Comparison of ENCODE assay signal across 28 cellular contexts in the genomic region with DNA sequence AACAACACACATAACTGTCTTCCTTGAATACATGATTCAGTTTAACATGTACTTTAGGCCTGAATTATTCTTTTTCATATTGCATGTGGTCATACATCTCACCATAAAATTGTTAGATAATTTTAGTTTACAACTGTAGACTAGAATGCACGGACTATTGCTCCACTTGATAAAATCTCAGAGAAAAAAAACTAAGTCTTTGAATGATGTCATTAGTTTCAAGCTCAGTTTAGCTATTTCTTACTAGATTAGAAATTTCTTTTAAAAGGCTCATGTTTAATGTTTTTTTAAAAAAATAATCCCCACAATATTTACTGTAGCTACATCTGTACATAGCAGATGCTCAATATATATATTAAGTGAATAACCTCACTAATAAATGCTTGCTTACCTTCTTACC.
"Had no signal": no experiment of that assay in that cellular context is flagged by ENCODE, and none has a peak within 500 bp of the region (broad histone marks: within the 10 kb centered on the region; RNA-seq: fewer than 3 reads in every experiment).

No MANE protein-coding gene starts in this region.

- H3K27ac ChIP-seq: adrenal gland, body of pancreas, colonic mucosa, epithelial cell of prostate, esophagus squamous epithelium, gastroesophageal sphincter, heart right ventricle had no signal

- H3K9me3 ChIP-seq: adrenal gland, body of pancreas, esophagus squamous epithelium, gastroesophageal sphincter had no signal

- H3K27me3 ChIP-seq: adrenal gland, body of pancreas, colonic mucosa, esophagus squamous epithelium, gastroesophageal sphincter, heart right ventricle had no signal

- H3K4me3 Mint-ChIP-seq: activated CD4-positive, alpha-beta memory T cell treated with anti-CD3 and anti-CD28 coated beads, Interleukin-2, amount 10 ng/mL, durations not matched to agents 7 days and 5 days; activated CD4-positive, alpha-beta T cell treated with anti-CD3 and anti-CD28 coated beads, Interleukin-2, amount 10 ng/mL, durations not matched to agents 7 days and 5 days; activated naive CD8-positive, alpha-beta T cell treated with anti-CD3 and anti-CD28 coated beads, Interleukin-2, amount 50 U/mL, for 24 hours; activated T-cell treated with anti-CD3 and anti-CD28 coated beads, Interleukin-2, amount 50 U/mL, for 4 hours; activated T-helper 17 cell treated with anti-CD3 and anti-CD28 coated beads, Interleukin-2, amount 50 U/mL, for 72 hours had no signal

- H3K27ac Mint-ChIP-seq: activated CD4-positive, alpha-beta memory T cell treated with anti-CD3 and anti-CD28 coated beads, Interleukin-2, amount 10 ng/mL, durations not matched to agents 7 days and 5 days; activated CD4-positive, alpha-beta T cell treated with anti-CD3 and anti-CD28 coated beads, Interleukin-2, amount 10 ng/mL, durations not matched to agents 7 days and 5 days; activated naive CD8-positive, alpha-beta T cell treated with anti-CD3 and anti-CD28 coated beads, Interleukin-2, amount 50 U/mL, for 24 hours; activated T-helper 17 cell treated with anti-CD3 and anti-CD28 coated beads, Interleukin-2, amount 50 U/mL, for 72 hours had no signal

- DNase-seq: activated CD4-positive, alpha-beta memory T cell treated with anti-CD3 and anti-CD28 coated beads, Interleukin-2, amount 10 ng/mL, durations not matched to agents 7 days and 5 days; activated CD4-positive, alpha-beta T cell treated with anti-CD3 and anti-CD28 coated beads for 1 hour; activated CD4-positive, alpha-beta T cell treated with anti-CD3 and anti-CD28 coated beads for 4 hours; activated CD4-positive, alpha-beta T cell treated with anti-CD3 and anti-CD28 coated beads, Interleukin-2, amount 10 ng/mL, durations not matched to agents 7 days and 5 days; activated CD4-positive, alpha-beta T cell treated with anti-CD3 and anti-CD28 coated beads, Interleukin-2, amount 50 U/mL, for 4 hours; activated CD4-positive, CD25-positive, alpha-beta regulatory T cell; activated effector memory CD4-positive, alpha-beta T cell treated with Interleukin-2 at 50 U/mL for 16 hours; activated gamma-delta T cell treated with Interleukin-2 at 50 U/mL for 16 hours; activated naive CD4-positive, alpha-beta T cell treated with anti-CD3 and anti-CD28 coated beads, Interleukin-2, amount 50 U/mL, for 16 hours; activated naive CD4-positive, alpha-beta T cell treated with Interleukin-2 at 50 U/mL for 16 hours; activated naive CD8-positive, alpha-beta T cell treated with anti-CD3 and anti-CD28 coated beads, Interleukin-2, amount 50 U/mL, for 24 hours; activated T-cell treated with anti-CD3 and anti-CD28 coated beads, Interleukin-2, amount 50 U/mL, for 4 hours; adrenal gland; amygdala; aorta; body of pancreas; caudate nucleus; colonic mucosa; effector CD8-positive, alpha-beta T cell; esophagus squamous epithelium; foreskin melanocyte; heart right ventricle; T-helper 2 cell had no signal

- H3K36me3 ChIP-seq: colonic mucosa, gastroesophageal sphincter had no signal

- H3K27me3 Mint-ChIP-seq: activated CD4-positive, alpha-beta memory T cell treated with anti-CD3 and anti-CD28 coated beads, Interleukin-2, amount 10 ng/mL, durations not matched to agents 7 days and 5 days; activated CD4-positive, alpha-beta T cell treated with anti-CD3 and anti-CD28 coated beads, Interleukin-2, amount 10 ng/mL, durations not matched to agents 7 days and 5 days; activated naive CD8-positive, alpha-beta T cell treated with anti-CD3 and anti-CD28 coated beads, Interleukin-2, amount 50 U/mL, for 24 hours; activated T-helper 17 cell treated with anti-CD3 and anti-CD28 coated beads, Interleukin-2, amount 50 U/mL, for 72 hours had no signal

- H3K4me3 ChIP-seq: adrenal gland, body of pancreas, colonic mucosa, esophagus squamous epithelium, gastroesophageal sphincter, heart right ventricle had no signal

- FAIRE-seq: endometrium, endothelial cell of umbilical vein had no signal

- ATAC-seq: activated naive CD8-positive, alpha-beta T cell treated with anti-CD3 and anti-CD28 coated beads, Interleukin-2, amount 50 U/mL, for 24 hours; activated T-cell treated with anti-CD3 and anti-CD28 coated beads, Interleukin-2, amount 50 U/mL, for 4 hours; activated T-helper 17 cell treated with anti-CD3 and anti-CD28 coated beads, Interleukin-2, amount 50 U/mL, for 72 hours; body of pancreas; gastroesophageal sphincter; heart right ventricle had no signal
